ENCODE assay signal across 21 cellular contexts in genomic region chr18:11095674-11096293, GRCh38. TPM values are rescaled to one million over a fixed set of nuclear protein-coding genes. Genes with fewer than 3 reads are reported as not detected.
"Had no signal": no experiment of that assay in that cellular context is flagged by ENCODE, and none has a peak within 500 bp of the region (broad histone marks: within the 10 kb centered on the region; RNA-seq: fewer than 3 reads in every experiment).

No MANE protein-coding gene starts in this region.

- ATAC-seq: esophagus mucosa, heart right ventricle, left lobe of liver, natural killer cell had no signal

- H3K4me1 Mint-ChIP-seq: natural killer cell had no signal

- H3K9me3 ChIP-seq: gastrocnemius medialis, heart right ventricle, psoas muscle, right lobe of liver, suprapubic skin, tibial artery, upper lobe of left lung, uterus had no signal

- H3K36me3 ChIP-seq: gastrocnemius medialis, heart right ventricle, neural progenitor cell, right lobe of liver, suprapubic skin, tibial artery, upper lobe of left lung, uterus had no signal

- H3K27ac Mint-ChIP-seq: natural killer cell, neural progenitor cell had no signal

- H3K36me3 Mint-ChIP-seq: natural killer cell, neural progenitor cell had no signal

- H3K4me3 ChIP-seq: gastrocnemius medialis, heart right ventricle, neural progenitor cell, psoas muscle, right lobe of liver, suprapubic skin, tibial artery, upper lobe of left lung, uterus had no signal

- DNase-seq: cortex of kidney; effector memory CD4-positive, alpha-beta T cell; gastrocnemius medialis; heart right ventricle; islet precursor cell; mammary epithelial cell; natural killer cell; nucleus accumbens; psoas muscle; retina; right lobe of liver; small intestine; stimulated activated CD4-positive, alpha-beta T cell treated with anti-CD3 and anti-CD28 coated beads, Interleukin-2, amount 100 ng/mL, for 48 hours; stimulated activated naive CD4-positive, alpha-beta T cell treated with Interleukin-2 at 50 U/mL for 16 hours; tibial artery; upper lobe of left lung; uterus had no signal

- H3K4me3 Mint-ChIP-seq: natural killer cell, neural progenitor cell had no signal

- H3K4me1 ChIP-seq: neural progenitor cell, right lobe of liver, suprapubic skin had no signal

- H3K27ac ChIP-seq: heart right ventricle, neural progenitor cell, suprapubic skin, tibial artery, upper lobe of left lung had no signal

- H3K27me3 ChIP-seq: gastrocnemius medialis, heart right ventricle, neural progenitor cell, right lobe of liver, suprapubic skin, tibial artery, upper lobe of left lung, uterus had no signal

- H3K9me3 Mint-ChIP-seq: neural progenitor cell had no signal

RNA-seq across cellular contexts. Expression of gene PIEZO2, which starts 53.6 kb away (rescaled TPM):
- total RNA-seq: natural killer cell had no signal
